In the genomic region with DNA sequence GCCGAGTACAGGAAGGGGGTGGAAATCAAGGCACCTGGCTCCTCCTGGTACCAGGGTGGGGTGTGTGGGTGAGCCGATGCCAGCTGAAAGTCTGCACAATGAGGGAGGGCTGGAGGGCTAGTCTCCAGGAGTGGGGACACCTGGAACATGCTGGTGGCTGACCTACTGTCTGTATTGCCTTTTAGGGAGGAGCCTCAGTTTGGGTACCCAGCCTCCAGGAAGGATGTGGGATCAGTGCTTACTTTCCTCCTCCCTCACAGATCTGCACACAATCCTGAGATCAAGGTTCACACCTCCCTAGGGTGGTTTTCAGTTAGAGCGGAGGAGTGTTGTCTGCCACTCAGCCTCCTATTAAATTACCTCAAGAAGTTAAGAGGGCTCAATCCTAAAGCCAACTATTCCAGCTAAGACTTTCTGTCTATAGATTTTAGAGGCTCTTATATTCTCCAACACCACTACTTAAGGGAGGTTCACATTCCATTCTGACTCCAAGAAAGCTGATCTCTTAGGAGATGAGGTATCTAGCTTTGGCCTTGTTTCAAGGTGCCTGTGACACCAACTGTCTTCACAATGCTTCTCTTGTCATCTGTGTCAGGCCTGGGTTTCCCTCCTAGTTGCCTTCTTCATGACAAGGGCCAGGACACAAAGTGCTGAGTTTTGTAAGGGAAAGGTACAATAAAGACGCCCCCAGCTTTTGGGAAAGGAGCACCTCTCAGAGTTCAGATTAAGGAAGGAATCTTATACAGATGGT, we compare ENCODE assay signal across 11 cellular contexts. TPM values are rescaled to one million over a fixed set of nuclear protein-coding genes. Genes with fewer than 3 reads are reported as not detected.
DNase-seq lines count a peak whose midpoint lies in the region; ATAC-seq and TF ChIP-seq lines count a peak whose summit lies in the region.
"Had no signal": no experiment of that assay in that cellular context is flagged by ENCODE, and none has a peak within 500 bp of the region (broad histone marks: within the 10 kb centered on the region; RNA-seq: fewer than 3 reads in every experiment).

No MANE protein-coding gene starts in this region.

- no peaks in the 10 kb centered on the region for H3K9me3 Mint-ChIP-seq in central memory CD8-positive, alpha-beta T cell

- TF ChIP-seq POLR2A in Peyer's patch (IDR thresholded peaks at IDR 0.05): no peak
- TF ChIP-seq POLR2A in spleen (IDR thresholded peaks at IDR 0.05): no peak
- TF ChIP-seq POLR2A in suprapubic skin (IDR thresholded peaks at IDR 0.05): no peak

- intact Hi-C loops in spleen (cut with DNase I; ENCODE audit: low total_unique reads): no loop called here

- peaks cover 33% of the 10 kb centered on the region for H3K4me1 Mint-ChIP-seq in central memory CD8-positive, alpha-beta T cell

- H3K27ac Mint-ChIP-seq in central memory CD8-positive, alpha-beta T cell (ENCODE audit: low read depth): peak overlapping the region; percentile 38

- peak; percentile 62 for DNase-seq in activated CD8-positive, alpha-beta memory T cell treated with anti-CD3 and anti-CD28 coated beads for 24 hours
- DNase-seq in activated CD8-positive, alpha-beta memory T cell treated with anti-CD3 and anti-CD28 coated beads, Interleukin-2, amount 50 U/mL, for 4 hours: no peak
- DNase-seq in Peyer's patch (peak in 2 of 3 donors; percentile 54 to 59), spleen (peak; percentile 44), putamen (ENCODE audit: low spot score) (no peak), suprapubic skin (ENCODE audit: low spot score in 2 of 2) (no peak), Ammon's horn (ENCODE audit: low spot score) (no peak)
- DNase-seq in central memory CD8-positive, alpha-beta T cell (ENCODE audit: low spot score in 2 of 2): peak in 1 of 2 donors; percentile 26
- DNase-seq: NCI-H1105 treated with DMSO at 0.1 percent for 48 hours had no signal

- peak overlapping the region; percentile 46 for H3K4me3 Mint-ChIP-seq in central memory CD8-positive, alpha-beta T cell

- H3K36me3 ChIP-seq in Peyer's patch: peaks cover 0 to 23% (median 0%) of the 10 kb centered on the region in 3 donors
- H3K36me3 ChIP-seq in spleen: peaks cover 3 to 41% (median 33%) of the 10 kb centered on the region in 6 donors
- H3K36me3 ChIP-seq in suprapubic skin: peaks cover 25% of the 10 kb centered on the region

- no peak for TF ChIP-seq CTCF in Peyer's patch (IDR thresholded peaks at IDR 0.05)
- TF ChIP-seq CTCF in spleen (IDR thresholded peaks at IDR 0.05 in 8 of 11, conservative IDR thresholded peaks at IDR 0.05 in 3 of 11): no peak
- TF ChIP-seq CTCF in suprapubic skin (IDR thresholded peaks at IDR 0.05): no peak

- H3K4me3 ChIP-seq in Peyer's patch: no peak overlapping the region
- H3K4me3 ChIP-seq in spleen: no peak overlapping the region
- H3K4me3 ChIP-seq in suprapubic skin: no peak overlapping the region

- H3K27me3 ChIP-seq in Peyer's patch: no peaks in the 10 kb centered on the region
- no peaks in the 10 kb centered on the region for H3K27me3 ChIP-seq in spleen (replicated peaks in 1 of 7)
- no peaks in the 10 kb centered on the region for H3K27me3 ChIP-seq in suprapubic skin
- H3K27me3 ChIP-seq: neutrophil had no signal

- ATAC-seq in central memory CD8-positive, alpha-beta T cell (replicated peaks; ENCODE audit: extremely low read depth, poor library complexity, severe bottlenecking): peak; percentile 91

- no peak for TF ChIP-seq EP300 in suprapubic skin (IDR thresholded peaks at IDR 0.05)

- WGBS in spleen, 5 donors: 52 to 63% (median 61%) methylated on average over 4 of the region's 4 CpGs
- 75% methylated on average over 4 of the region's 4 CpGs for WGBS in suprapubic skin

- H3K27ac ChIP-seq in Peyer's patch (peak overlapping the region in 1 of 4 donors; percentile 64), spleen (peak overlapping the region in 3 of 8 donors; percentile 4 to 51 (median 11)), suprapubic skin (no peak overlapping the region)
- H3K27ac ChIP-seq: neutrophil had no signal

- no peaks in the 10 kb centered on the region for H3K27me3 Mint-ChIP-seq in central memory CD8-positive, alpha-beta T cell

- peaks cover 30% of the 10 kb centered on the region for H3K36me3 Mint-ChIP-seq in central memory CD8-positive, alpha-beta T cell (ENCODE audit: insufficient read depth)

- peaks cover 0 to 4% (median 0%) of the 10 kb centered on the region in 4 donors for H3K4me1 ChIP-seq in Peyer's patch
- peaks cover 0 to 11% (median 0%) of the 10 kb centered on the region in 6 donors for H3K4me1 ChIP-seq in spleen
- H3K4me1 ChIP-seq in suprapubic skin: peaks cover 18% of the 10 kb centered on the region

- H3K9me3 ChIP-seq in Peyer's patch: no peaks in the 10 kb centered on the region
- no peaks in the 10 kb centered on the region for H3K9me3 ChIP-seq in spleen
- H3K9me3 ChIP-seq in suprapubic skin: no peaks in the 10 kb centered on the region
- H3K9me3 ChIP-seq: neutrophil had no signal

RNA-seq across cellular contexts. Expression of a gene that starts 15.7 kb away (rescaled TPM):
- total RNA-seq in Peyer's patch (100 to 1,000 TPM; 133 to 269 (median 202) TPM), spleen (100 to 1,000 TPM; 152 to 254 (median 183) TPM), suprapubic skin (100 to 1,000 TPM; 160 to 278 (median 240) TPM)
- polyA plus RNA-seq in spleen: 100 to 1,000 TPM; 198 to 291 (median 224) TPM

RNA-seq across cellular contexts. Expression of a gene that starts 26.7 kb away (rescaled TPM):
- total RNA-seq in Peyer's patch: 100 to 1,000 TPM; 101 to 239 (median 149) TPM
- 100 to 1,000 TPM; 129 to 228 (median 192) TPM for total RNA-seq in spleen
- 10 to 100 TPM; 45.1 to 83.0 (median 63.4) TPM for polyA plus RNA-seq in spleen
- total RNA-seq in suprapubic skin: 10 to 100 TPM; 13.7 to 42.1 (median 20.6) TPM

RNA-seq across cellular contexts. Expression of a gene that starts 48.6 kb away (rescaled TPM):
- total RNA-seq in Peyer's patch: 10 to 100 TPM; 16.3 to 22.5 (median 21.4) TPM
- 10 to 100 TPM; 15.7 to 26.4 (median 21.2) TPM for total RNA-seq in spleen
- 10 to 100 TPM; 11.2 to 18.0 (median 12.2) TPM for polyA plus RNA-seq in spleen
- total RNA-seq in suprapubic skin: 10 to 100 TPM; 32.7 to 42.7 (median 39.8) TPM

RNA-seq across cellular contexts. Expression of a gene that starts 49.6 kb away (rescaled TPM):
- total RNA-seq in Peyer's patch (10 to 100 TPM; 40.4 to 75.5 (median 54.1) TPM), spleen (10 to 100 TPM; 29.5 to 53.3 (median 42.3) TPM), suprapubic skin (10 to 100 TPM; 27.3 to 66.6 (median 57.7) TPM)
- 100 to 1,000 TPM in 2 of 3 donors, 10 to 100 TPM in 1; 80.0 to 121 (median 107) TPM for polyA plus RNA-seq in spleen

RNA-seq across cellular contexts. Expression of a gene that starts 55.9 kb away (rescaled TPM):
- total RNA-seq in Peyer's patch (100 to 1,000 TPM in 3 of 4 donors, 10 to 100 TPM in 1; 96.6 to 188 (median 146) TPM), spleen (under 1 TPM in 2 of 7 donors, not detected in 5; 0.50 to 0.70 TPM), suprapubic skin (100 to 1,000 TPM; 150 to 284 (median 205) TPM)
- polyA plus RNA-seq in spleen: under 1 TPM; 0.28 to 0.61 (median 0.45) TPM
- total RNA-seq: Daoy had no signal

Comparison
In these comparisons a context has a peak if more than half of its experiments do, and no peak if none do; other contexts are left out.
1. DNase-seq: peak in activated CD8-positive, alpha-beta memory T cell treated with anti-CD3 and anti-CD28 coated beads for 24 hours (single experiment), Peyer's patch (2 of 3) and spleen (single experiment); none in activated CD8-positive, alpha-beta memory T cell treated with anti-CD3 and anti-CD28 coated beads, Interleukin-2, amount 50 U/mL, for 4 hours (single experiment), putamen (single experiment), suprapubic skin (0 of 2) and Ammon's horn (single experiment).